Comparison of ENCODE assay signal across 7 cellular contexts in genomic region chr7:16912540-16912939, GRCh38. TPM values are rescaled to one million over a fixed set of nuclear protein-coding genes. Genes with fewer than 3 reads are reported as not detected.
"Had no signal": no experiment of that assay in that cellular context is flagged by ENCODE, and none has a peak within 500 bp of the region (broad histone marks: within the 10 kb centered on the region; RNA-seq: fewer than 3 reads in every experiment).

No MANE protein-coding gene starts in this region.

- DNase-seq: IMR-90, KBM-7 had no signal

- H3K27ac ChIP-seq: HL-60 had no signal

- ATAC-seq: HepG2, K562 had no signal

- H3K4me3 ChIP-seq: K562 had no signal

RNA-seq across cellular contexts. Expression of gene AGR3, which starts 30.8 kb away (rescaled TPM):
- total RNA-seq: HepG2, HT1080, IMR-90, K562 had no signal
- polyA plus RNA-seq: HepG2, IgD-negative memory B cell, IMR-90, K562 had no signal
